Comparison of ENCODE assay signal across 21 cellular contexts in the genomic region with DNA sequence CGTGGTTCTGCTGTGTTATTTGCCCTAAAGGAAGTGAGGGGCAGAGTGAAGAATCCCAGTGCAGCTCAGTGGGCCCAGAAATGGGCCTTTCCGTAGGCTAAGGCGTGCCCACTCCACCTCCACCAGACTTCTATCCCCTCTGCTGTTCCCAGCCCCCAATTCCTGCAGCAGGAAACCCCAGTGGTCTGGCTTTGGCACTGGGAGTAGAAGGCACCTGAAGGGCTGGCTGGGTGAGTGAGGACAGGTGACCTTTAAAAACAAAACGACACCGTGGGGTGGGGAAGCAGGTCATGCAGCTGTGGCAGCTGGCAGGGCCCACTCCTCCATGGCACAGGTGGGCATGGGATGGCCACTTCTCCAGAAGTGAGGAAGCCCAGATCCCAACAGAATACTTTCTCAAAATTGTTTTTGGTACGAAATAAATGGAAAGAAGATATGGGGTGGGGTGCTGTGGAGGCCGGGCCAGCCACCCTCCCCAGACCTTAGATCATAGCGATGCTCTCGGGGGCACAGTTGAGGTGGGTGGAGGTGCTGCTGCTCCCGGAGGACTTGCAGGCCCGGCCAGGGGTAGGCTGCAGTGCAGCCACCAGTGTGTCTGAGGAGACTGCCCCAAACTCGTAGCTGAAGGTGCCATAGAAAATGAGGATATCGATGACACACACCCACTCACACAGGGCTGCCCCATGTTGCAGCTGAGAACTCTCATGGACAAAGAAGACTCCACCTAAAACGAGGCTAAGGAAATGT.
"Had no signal": no experiment of that assay in that cellular context is flagged by ENCODE, and none has a peak within 500 bp of the region (broad histone marks: within the 10 kb centered on the region; RNA-seq: fewer than 3 reads in every experiment).

No MANE protein-coding gene starts in this region.

- H3K27me3 Mint-ChIP-seq: activated naive CD4-positive, alpha-beta T cell treated with anti-CD3 and anti-CD28 coated beads, Interleukin-2, amount 50 U/mL, for 24 hours had no signal

- H3K9me3 ChIP-seq: ascending aorta, breast epithelium, esophagus squamous epithelium, tibial artery had no signal

- DNase-seq: activated CD4-positive, alpha-beta memory T cell treated with anti-CD3 and anti-CD28 coated beads, Interleukin-2, amount 10 ng/mL, durations not matched to agents 7 days and 5 days; activated CD4-positive, alpha-beta T cell treated with anti-CD3 and anti-CD28 coated beads for 4 hours; activated gamma-delta T cell; cerebellar nuclear complex; cortex of kidney; effector CD4-positive, alpha-beta T cell; esophagus squamous epithelium; immature natural killer cell; mesenchymal stem cell; naive thymus-derived CD4-positive, alpha-beta T cell; occipital lobe; retina; stimulated activated naive CD4-positive, alpha-beta T cell; tibial artery had no signal

- H3K4me3 Mint-ChIP-seq: activated CD4-positive, alpha-beta memory T cell treated with anti-CD3 and anti-CD28 coated beads, Interleukin-2, amount 10 ng/mL, durations not matched to agents 7 days and 5 days; activated naive CD4-positive, alpha-beta T cell treated with anti-CD3 and anti-CD28 coated beads, Interleukin-2, amount 50 U/mL, for 24 hours; immature natural killer cell; T-helper 2 cell treated with Interferon-gamma antibody and Interleukin-4, amounts not matched to agents 5 μg/mL and 100 μg/mL, for 36 hours; WTC11 had no signal

- H3K27ac Mint-ChIP-seq: activated CD4-positive, alpha-beta memory T cell treated with anti-CD3 and anti-CD28 coated beads, Interleukin-2, amount 10 ng/mL, durations not matched to agents 7 days and 5 days; T-helper 2 cell treated with Interferon-gamma antibody and Interleukin-4, amounts not matched to agents 5 μg/mL and 100 μg/mL, for 36 hours; WTC11 had no signal

- H3K27ac ChIP-seq: ascending aorta, breast epithelium, esophagus squamous epithelium, tibial artery had no signal

- FAIRE-seq: TTC549, urothelium cell line had no signal

- H3K4me3 ChIP-seq: ascending aorta, breast epithelium, esophagus squamous epithelium, tibial artery had no signal

- H3K27me3 ChIP-seq: ascending aorta, breast epithelium, esophagus squamous epithelium, tibial artery had no signal

- H3K9me3 Mint-ChIP-seq: activated CD4-positive, alpha-beta memory T cell treated with anti-CD3 and anti-CD28 coated beads, Interleukin-2, amount 10 ng/mL, durations not matched to agents 7 days and 5 days; activated naive CD4-positive, alpha-beta T cell treated with anti-CD3 and anti-CD28 coated beads, Interleukin-2, amount 50 U/mL, for 24 hours; immature natural killer cell; naive thymus-derived CD4-positive, alpha-beta T cell; T-helper 2 cell treated with Interferon-gamma antibody and Interleukin-4, amounts not matched to agents 5 μg/mL and 100 μg/mL, for 36 hours; WTC11 had no signal

- H3K36me3 Mint-ChIP-seq: activated naive CD4-positive, alpha-beta T cell treated with anti-CD3 and anti-CD28 coated beads, Interleukin-2, amount 50 U/mL, for 24 hours; immature natural killer cell had no signal

- H3K36me3 ChIP-seq: breast epithelium had no signal

- ATAC-seq: naive thymus-derived CD4-positive, alpha-beta T cell; WTC11 had no signal
